ENCODE assay signal across 13 cellular contexts in genomic region chr14:100711117-100711462, GRCh38. TPM values are rescaled to one million over a fixed set of nuclear protein-coding genes. Genes with fewer than 3 reads are reported as not detected.
"Had no signal": no experiment of that assay in that cellular context is flagged by ENCODE, and none has a peak within 500 bp of the region (broad histone marks: within the 10 kb centered on the region; RNA-seq: fewer than 3 reads in every experiment).

No MANE protein-coding gene starts in this region.

- FAIRE-seq: endometrium had no signal

- H3K4me1 Mint-ChIP-seq: immature natural killer cell had no signal

- H3K27ac ChIP-seq: breast epithelium, esophagus muscularis mucosa, right atrium auricular region, skin epidermis, thyroid gland, uterus had no signal

- H3K4me3 Mint-ChIP-seq: activated naive CD8-positive, alpha-beta T cell; immature natural killer cell had no signal

- H3K36me3 ChIP-seq: breast epithelium, esophagus muscularis mucosa, right atrium auricular region, thyroid gland, uterus had no signal

- H3K27ac Mint-ChIP-seq: activated naive CD8-positive, alpha-beta T cell; immature natural killer cell had no signal

- DNase-seq: immature natural killer cell, left cardiac atrium, posterior cingulate gyrus, T-helper 2 cell, thyroid gland, uterus had no signal

- H3K4me3 ChIP-seq: breast epithelium, esophagus muscularis mucosa, right atrium auricular region, skin epidermis, thyroid gland, uterus had no signal

- H3K36me3 Mint-ChIP-seq: activated naive CD8-positive, alpha-beta T cell; immature natural killer cell had no signal

- H3K9me3 ChIP-seq: breast epithelium, right atrium auricular region, thyroid gland, uterus had no signal

RNA-seq across cellular contexts. Expression of gene DLK1, which starts 15.6 kb away (rescaled TPM):
- total RNA-seq: fibroblast of villous mesenchyme, right atrium auricular region had no signal
- polyA plus RNA-seq: immature natural killer cell had no signal
